ENCODE assay signal across 1 cellular context in the genomic region with DNA sequence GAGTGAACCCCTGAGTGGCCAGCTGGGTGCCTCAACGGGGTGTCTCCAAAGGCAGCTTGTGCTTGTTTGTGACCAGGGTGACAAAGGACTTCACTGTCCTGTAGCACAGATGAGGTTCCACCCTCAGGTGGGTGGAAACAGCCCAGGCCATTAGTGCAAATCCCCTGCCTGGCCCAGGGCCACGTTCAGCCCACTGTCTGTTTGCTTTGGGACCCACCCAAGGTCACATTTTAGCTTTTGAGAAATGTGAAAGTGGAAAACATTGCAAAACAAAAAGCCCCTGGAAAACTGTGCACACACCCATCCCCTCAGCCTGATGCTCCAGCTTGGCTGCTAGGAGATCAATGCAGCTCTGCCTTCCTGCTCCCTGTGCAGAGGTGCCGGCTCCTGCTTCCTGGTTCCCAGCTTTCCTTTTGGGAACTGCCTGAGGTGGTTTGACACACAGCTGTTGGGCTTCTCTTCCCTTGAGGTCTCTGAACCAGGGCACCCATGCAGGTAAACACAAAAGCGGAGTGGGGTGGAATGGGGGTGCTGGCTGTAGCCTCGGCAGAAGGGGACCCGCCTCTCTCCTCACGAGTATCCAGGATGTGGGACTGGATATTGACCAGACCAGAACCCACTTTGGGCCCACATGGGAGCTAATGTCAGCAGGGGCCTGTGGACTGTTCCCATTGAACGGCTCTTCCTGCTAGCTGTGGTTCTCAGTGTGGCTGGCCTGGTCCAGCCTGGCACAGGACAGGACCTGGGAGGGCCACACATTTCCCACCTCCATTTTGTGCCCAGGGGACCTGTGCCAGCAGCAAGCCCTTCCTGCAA.
TF ChIP-seq lines count a peak whose summit lies in the region.

No MANE protein-coding gene starts in this region.

TF ChIP-seq in HEK293, 187 proteins besides CTCF, POLR2A, EP300 and RAD21 (continued from another document):
- TF ChIP-seq SP7 (tag by site-specific recombination; IDR thresholded peaks at IDR 0.05), result no peak
- TF ChIP-seq KLF9 (tag by site-specific recombination; IDR thresholded peaks at IDR 0.05; ENCODE audit: low read depth), result no peak
- no peak for TF ChIP-seq ZNF585B (tag by site-specific recombination; IDR thresholded peaks at IDR 0.05)
- TF ChIP-seq ZNF664 (tag by site-specific recombination; IDR thresholded peaks at IDR 0.05), result no peak
TF ChIP-seq in HEK293: peak in this region for 6.
